Comparison of ENCODE assay signal across 17 cellular contexts in the genomic region with DNA sequence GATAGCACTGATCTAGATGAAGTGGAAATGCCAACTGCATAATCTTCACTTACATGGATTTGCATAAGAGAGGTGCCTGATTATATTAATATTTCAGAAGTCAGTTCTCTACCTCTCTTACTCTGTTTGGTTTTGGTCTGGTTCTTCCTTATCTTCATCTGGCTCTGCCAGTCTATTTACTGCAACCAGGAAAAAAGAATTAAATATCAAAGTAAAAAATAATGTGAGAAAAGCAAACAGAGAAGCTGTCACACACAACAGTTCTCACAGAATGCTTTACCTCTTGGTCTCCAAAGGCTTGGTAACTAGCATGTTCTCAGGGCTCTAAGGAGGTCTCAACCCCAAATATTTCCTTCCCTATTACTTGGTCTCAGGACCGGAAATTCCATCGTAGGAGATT. TPM values are rescaled to one million over a fixed set of nuclear protein-coding genes. Genes with fewer than 3 reads are reported as not detected.
DNase-seq lines count a peak whose midpoint lies in the region; ATAC-seq and TF ChIP-seq lines count a peak whose summit lies in the region.
"Had no signal": no experiment of that assay in that cellular context is flagged by ENCODE, and none has a peak within 500 bp of the region (broad histone marks: within the 10 kb centered on the region; RNA-seq: fewer than 3 reads in every experiment).

No MANE protein-coding gene starts in this region.

- H3K36me3 ChIP-seq in breast epithelium (no peaks in the 10 kb centered on the region), mammary epithelial cell (ENCODE audit: insufficient read depth, low read length) (no peaks in the 10 kb centered on the region), mucosa of stomach (ENCODE audit: control insufficient read depth, insufficient read depth, low read length) (no peaks in the 10 kb centered on the region), uterus (no peaks in the 10 kb centered on the region)

- H3K4me3 ChIP-seq in breast epithelium (no peak overlapping the region), mammary epithelial cell (replicated peaks in 1 of 3; ENCODE audit: insufficient read depth in 1 of 3, low read depth in 2 of 3, low read length in 3 of 3) (no peak overlapping the region), mucosa of stomach (ENCODE audit: low read length) (peak overlapping the region; percentile 28), uterus (no peak overlapping the region)
- H3K4me3 ChIP-seq: GM12878, PC-9 had no signal

- H2AFZ ChIP-seq in mammary epithelial cell (ENCODE audit: low read depth, low read length) = no peak overlapping the region
- H2AFZ ChIP-seq: PC-9 had no signal

- CTCF ChIA-PET in mammary epithelial cell (lab: Charles Lee; ENCODE audit: low non-redundant PET) = no interaction called here

- no peak for ATAC-seq in HG02678 (IDR thresholded peaks at IDR 0.05; ENCODE audit: unreplicated experiment)
- ATAC-seq: GM12878 had no signal

- no peak overlapping the region for H3K9ac ChIP-seq in mammary epithelial cell (ENCODE audit: insufficient read depth, low read length)
- no peak overlapping the region for H3K9ac ChIP-seq in mucosa of stomach (ENCODE audit: low read length)

- no TSS peak for BruUV-seq in mammary epithelial cell (replicated peaks; lab: Mats Ljungman, UMichigan)

- TF ChIP-seq CTCF in breast epithelium (IDR thresholded peaks at IDR 0.05) (no peak), mammary epithelial cell (conservative IDR thresholded peaks at IDR 0.05 in 1 of 2, IDR thresholded peaks at IDR 0.05 in 1 of 2; ENCODE audit: extremely low read depth in 1 of 2, insufficient read depth in 1 of 2, low read depth in 1 of 2, low read length in 2 of 2) (no peak), uterus (IDR thresholded peaks at IDR 0.05) (no peak)

- H3K27ac ChIP-seq in breast epithelium (peak overlapping the region; percentile 10 to 19), mammary epithelial cell (ENCODE audit: insufficient read depth, low read depth, low read length) (no peak overlapping the region), uterus (peak overlapping the region; percentile 54 to 74)
- H3K27ac ChIP-seq: PC-9 had no signal

- H3K4me2 ChIP-seq in mammary epithelial cell (ENCODE audit: insufficient read depth, low read depth, low read length) = no peak overlapping the region
- H3K4me2 ChIP-seq: PC-9 had no signal

- H3K79me2 ChIP-seq in mammary epithelial cell (ENCODE audit: insufficient read depth, low read length) = no peaks in the 10 kb centered on the region

- TF ChIP-seq POLR2A in breast epithelium (IDR thresholded peaks at IDR 0.05) (no peak), uterus (IDR thresholded peaks at IDR 0.05) (no peak)

- H3K4me1 ChIP-seq in breast epithelium (peaks cover 7 to 11% of the 10 kb centered on the region in 2 donors), mammary epithelial cell (ENCODE audit: insufficient read depth, low read length) (peaks cover 3% of the 10 kb centered on the region), mucosa of stomach (ENCODE audit: control insufficient read depth, insufficient read depth, low read length) (peaks cover 38% of the 10 kb centered on the region), uterus (peaks cover 23 to 24% of the 10 kb centered on the region in 2 donors)

- H3K27me3 ChIP-seq in breast epithelium (no peaks in the 10 kb centered on the region), mammary epithelial cell (ENCODE audit: insufficient read depth, low read length) (peaks cover 2% of the 10 kb centered on the region), mucosa of stomach (ENCODE audit: control insufficient read depth, insufficient read depth, low read length) (no peaks in the 10 kb centered on the region), uterus (no peaks in the 10 kb centered on the region)

- 59% methylated on average over 2 of the region's 2 CpGs for WGBS in mammary epithelial cell (ENCODE audit: low coverage, missing lambda C conversion rate)

- no peak for DNase-seq in breast epithelium (ENCODE audit: low spot score in 2 of 2)
- DNase-seq in mammary epithelial cell = no peak
- peak; percentile 22 for DNase-seq in cerebellar cortex (ENCODE audit: low spot score)
- DNase-seq in uterus = no peak
- DNase-seq in stimulated activated CD4-positive, alpha-beta T cell treated with anti-CD3 and anti-CD28 coated beads, Interleukin-2, amount 100 ng/mL, for 48 hours = no peak
- DNase-seq in GDM1 (lab: John Stamatoyannopoulos, UW) = no peak
- DNase-seq: DND-41, GOT3, NCI-H187 treated with DMSO at 0.1 percent for 48 hours, NCI-H748 treated with DMSO at 0.1 percent for 48 hours had no signal

- in situ Hi-C loops in mammary epithelial cell (cut with MboI; ENCODE audit: low sequenced_read_pairs in 2 of 2) = no loop called here

- intact Hi-C loops in breast epithelium (cut with DNase I; ENCODE audit: low total_unique reads) (no loop called here), mammary epithelial cell (cut with micrococcal nuclease) (no loop called here), uterus (cut with DNase I; ENCODE audit: low total_unique reads) (no loop called here)

- H4K20me1 ChIP-seq in mammary epithelial cell (ENCODE audit: insufficient read depth, low read length) = no peaks in the 10 kb centered on the region

- no peaks in the 10 kb centered on the region for H3K9me3 ChIP-seq in breast epithelium
- H3K9me3 ChIP-seq in mammary epithelial cell (replicated peaks; ENCODE audit: insufficient read depth, low read length) = no peaks in the 10 kb centered on the region
- H3K9me3 ChIP-seq in mucosa of stomach (ENCODE audit: control insufficient read depth, low read length) = no peaks in the 10 kb centered on the region
- no peaks in the 10 kb centered on the region for H3K9me3 ChIP-seq in uterus

- dilution Hi-C loops in mammary epithelial cell (cut with HindIII; ENCODE audit: low sequenced_read_pairs) = no loop called here

RNA-seq across cellular contexts. Expression of a gene that starts 6.7 kb away (rescaled TPM):
- total RNA-seq in breast epithelium (1 to 10 TPM in 2 of 3 donors, not detected in 1; 3.6 to 4.1 TPM), mammary epithelial cell (not detected), uterus (1 to 10 TPM in 2 of 4 donors, not detected in 2; 1.1 to 9.5 TPM)
- polyA plus RNA-seq in mammary epithelial cell = not detected
- not detected for polyA minus RNA-seq in mammary epithelial cell
- total RNA-seq: A172, GM12878, LHCN-M2, PC-9 had no signal

RNA-seq across cellular contexts. Expression of a gene that starts 48.3 kb away (rescaled TPM):
- total RNA-seq in breast epithelium (under 1 TPM in 1 of 3 donors, not detected in 2; 0.29 TPM), mammary epithelial cell (not detected), uterus (1 to 10 TPM in 1 of 4 donors, under 1 TPM in 1, not detected in 2; 0.46 to 1.1 TPM)
- polyA plus RNA-seq in mammary epithelial cell = 0.05 TPM
- polyA minus RNA-seq in mammary epithelial cell = not detected
- total RNA-seq: A172, GM12878, LHCN-M2, Right ventricle myocardium inferior had no signal

RNA-seq across cellular contexts. Expression of a gene that starts 49.6 kb away (rescaled TPM):
- total RNA-seq in breast epithelium (10 to 100 TPM in 1 of 3 donors, 1 to 10 TPM in 2; 5.6 to 10.2 (median 8.6) TPM), mammary epithelial cell (10 to 100 TPM; 10.7 to 12.0 TPM), uterus (10 to 100 TPM in 2 of 4 donors, 1 to 10 TPM in 2; 1.8 to 19.4 (median 10.2) TPM)
- 10.5 TPM for polyA plus RNA-seq in mammary epithelial cell
- 3.5 TPM for polyA minus RNA-seq in mammary epithelial cell
